8 cellular contexts compared by ENCODE assay signal in the genomic region with DNA sequence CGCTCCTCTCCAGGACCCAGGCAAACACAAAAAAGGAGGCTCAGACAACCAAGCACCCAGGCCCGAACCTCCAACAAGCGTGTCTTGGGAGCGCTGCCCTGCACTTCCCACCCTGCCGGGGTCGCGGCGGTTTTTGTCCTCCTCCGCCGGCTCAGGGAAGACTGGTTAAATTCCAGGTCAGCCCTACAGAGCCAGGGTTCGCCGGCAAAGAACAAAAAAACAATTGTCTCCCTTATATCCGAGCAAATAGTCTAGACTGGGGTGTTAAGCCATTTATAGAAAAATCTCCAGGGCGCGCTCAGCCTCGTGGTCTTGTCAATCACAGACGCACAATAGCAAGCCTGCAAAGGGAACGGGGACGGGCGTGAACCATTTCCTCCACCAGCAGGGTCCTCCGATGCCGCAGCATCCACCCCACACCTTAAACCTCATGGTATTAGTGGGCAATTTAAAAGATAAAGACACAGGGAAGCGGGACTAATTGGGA. TPM values are rescaled to one million over a fixed set of nuclear protein-coding genes. Genes with fewer than 3 reads are reported as not detected.
DNase-seq lines count a peak whose midpoint lies in the region; ATAC-seq and TF ChIP-seq lines count a peak whose summit lies in the region.

No MANE protein-coding gene starts in this region.

- peak overlapping the region; percentile 78 for H3K4me2 ChIP-seq in GM23338

- peak overlapping the region; percentile 71 for H3K27ac Mint-ChIP-seq in GM23338

- ATAC-seq in GM23338 (peak; percentile 59), HG03442 (IDR thresholded peaks at IDR 0.05; ENCODE audit: unreplicated experiment) (no peak), GM21528 (IDR thresholded peaks at IDR 0.05; ENCODE audit: low FRiP score, unreplicated experiment) (no peak)

- H3F3A ChIP-seq in GM23338 (replicated peaks; ENCODE audit: low read depth): peaks cover 11% of the 10 kb centered on the region; the same call in 1 of the 2 replicates

- peaks cover 17% of the 10 kb centered on the region for H4K20me1 ChIP-seq in GM23338 (replicated peaks; ENCODE audit: insufficient read depth)

- H3K9ac ChIP-seq in iPS-20b (ENCODE audit: low read depth, low read length): peak overlapping the region; percentile 73; the same call in 1 of the 2 replicates
- peak overlapping the region in 2 of 3 donors; percentile 43 to 57 for H3K9ac ChIP-seq in skeletal muscle tissue (ENCODE audit: low read depth in 1 of 3, low read length in 3 of 3)

- peak overlapping the region; percentile 53 for H2AFZ ChIP-seq in GM23338

- peaks cover 43% of the 10 kb centered on the region for H3K4me1 ChIP-seq in GM23338 (ENCODE audit: insufficient read depth)
- peaks cover 34% of the 10 kb centered on the region for H3K4me1 ChIP-seq in iPS-20b (ENCODE audit: insufficient read depth, low read length)
- H3K4me1 ChIP-seq in skeletal muscle tissue (ENCODE audit: control insufficient read depth in 3 of 3, insufficient read depth in 3 of 3, low read length in 3 of 3): peaks cover 0 to 14% (median 6%) of the 10 kb centered on the region in 3 donors

- H3K27ac ChIP-seq in GM23338 (ENCODE audit: low read depth) (peak overlapping the region; percentile 26; the same call in 1 of the 2 replicates), angular gyrus (ENCODE audit: low read depth, low read length) (peak overlapping the region; percentile 82), iPS-20b (ENCODE audit: low read length) (no peak overlapping the region), skeletal muscle tissue (ENCODE audit: low read depth, low read length) (peak overlapping the region; percentile 11)

- H3K27me3 ChIP-seq in GM23338 (ENCODE audit: insufficient read depth) (peaks cover 11% of the 10 kb centered on the region; the same call in 1 of the 2 replicates), iPS-20b (ENCODE audit: insufficient read depth, low read length) (peaks cover 11% of the 10 kb centered on the region), skeletal muscle tissue (ENCODE audit: control insufficient read depth in 3 of 3, insufficient read depth in 3 of 3, low read length in 3 of 3) (peaks cover 9 to 15% (median 10%) of the 10 kb centered on the region in 3 donors)

- no peak overlapping the region; the same call in 2 of the 3 replicates for H3K4me3 Mint-ChIP-seq in GM23338

- H3K4me3 ChIP-seq in GM23338: peak overlapping the region; percentile 84
- peak overlapping the region; percentile 78 for H3K4me3 ChIP-seq in iPS-20b (ENCODE audit: low read length)
- peak overlapping the region in 2 of 3 donors; percentile 61 to 63 for H3K4me3 ChIP-seq in skeletal muscle tissue (ENCODE audit: low read length in 3 of 3)

- H3K9me3 ChIP-seq in iPS-20b (ENCODE audit: insufficient read depth, low read depth, low read length) (no peaks in the 10 kb centered on the region), skeletal muscle tissue (ENCODE audit: control insufficient read depth in 3 of 3, low read length in 3 of 3) (no peaks in the 10 kb centered on the region)

- peaks cover 22% of the 10 kb centered on the region for H3K4me1 Mint-ChIP-seq in GM23338

- H3K9me2 ChIP-seq in GM23338 (ENCODE audit: insufficient read depth): no peaks in the 10 kb centered on the region

- peaks cover 30% of the 10 kb centered on the region for H3K36me3 Mint-ChIP-seq in GM23338 (ENCODE audit: low read depth)

- peaks cover 16% of the 10 kb centered on the region for H3K27me3 Mint-ChIP-seq in GM23338 (ENCODE audit: insufficient read depth, low read depth, poor library complexity)

- no peaks in the 10 kb centered on the region for H3K36me3 ChIP-seq in GM23338 (ENCODE audit: insufficient read depth)
- H3K36me3 ChIP-seq in iPS-20b (ENCODE audit: insufficient read depth, low read depth, low read length): peaks cover 35% of the 10 kb centered on the region
- no peaks in the 10 kb centered on the region for H3K36me3 ChIP-seq in skeletal muscle tissue (ENCODE audit: control insufficient read depth in 3 of 3, insufficient read depth in 3 of 3, low read length in 3 of 3)

- DNase-seq in GM23338 (ENCODE audit: low spot score) (peak; percentile 81), NCI-H1417 treated with DMSO at 0.1 percent for 48 hours (lab: John Stamatoyannopoulos, UW) (no peak), GF-D8 (lab: John Stamatoyannopoulos, UW) (no peak)

- TF ChIP-seq CTCF in GM23338 (conservative IDR thresholded peaks at IDR 0.05; ENCODE audit: low read depth in 2 of 2): no peak

- no peaks in the 10 kb centered on the region for H3K9me3 Mint-ChIP-seq in GM23338

- peaks cover 87% of the 10 kb centered on the region for H3K79me2 ChIP-seq in GM23338 (replicated peaks; ENCODE audit: insufficient read depth)

TF ChIP-seq in GM23338, 12 proteins besides CTCF, POLR2A, EP300 and RAD21 (continues in another document):
- TF ChIP-seq POLR2AphosphoS5 (IDR thresholded peaks at IDR 0.05; ENCODE audit: low read depth): no peak
- TF ChIP-seq CREB1 (CRISPR knock-in tag; IDR thresholded peaks at IDR 0.05; ENCODE audit: low read depth): no peak
- TF ChIP-seq, protein P1, sequence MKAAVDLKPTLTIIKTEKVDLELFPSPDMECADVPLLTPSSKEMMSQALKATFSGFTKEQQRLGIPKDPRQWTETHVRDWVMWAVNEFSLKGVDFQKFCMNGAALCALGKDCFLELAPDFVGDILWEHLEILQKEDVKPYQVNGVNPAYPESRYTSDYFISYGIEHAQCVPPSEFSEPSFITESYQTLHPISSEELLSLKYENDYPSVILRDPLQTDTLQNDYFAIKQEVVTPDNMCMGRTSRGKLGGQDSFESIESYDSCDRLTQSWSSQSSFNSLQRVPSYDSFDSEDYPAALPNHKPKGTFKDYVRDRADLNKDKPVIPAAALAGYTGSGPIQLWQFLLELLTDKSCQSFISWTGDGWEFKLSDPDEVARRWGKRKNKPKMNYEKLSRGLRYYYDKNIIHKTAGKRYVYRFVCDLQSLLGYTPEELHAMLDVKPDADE (IDR thresholded peaks at IDR 0.05): no peak
- no peak for TF ChIP-seq NANOG (IDR thresholded peaks at IDR 0.05; ENCODE audit: borderline replicate concordance)
- no peak for TF ChIP-seq EZH2phosphoT487 (IDR thresholded peaks at IDR 0.05; ENCODE audit: unreplicated experiment)
- TF ChIP-seq ZNF114 (CRISPR knock-in tag; IDR thresholded peaks at IDR 0.05): no peak
- TF ChIP-seq JUNB (IDR thresholded peaks at IDR 0.05; ENCODE audit: unreplicated experiment): no peak
- TF ChIP-seq EZH2 (IDR thresholded peaks at IDR 0.05; ENCODE audit: low read depth, unreplicated experiment): no peak
- no peak for TF ChIP-seq ZNF331 (CRISPR knock-in tag; IDR thresholded peaks at IDR 0.05; ENCODE audit: low read depth)
- TF ChIP-seq STAT1 (IDR thresholded peaks at IDR 0.05; ENCODE audit: unreplicated experiment): no peak
- TF ChIP-seq, protein P2, sequence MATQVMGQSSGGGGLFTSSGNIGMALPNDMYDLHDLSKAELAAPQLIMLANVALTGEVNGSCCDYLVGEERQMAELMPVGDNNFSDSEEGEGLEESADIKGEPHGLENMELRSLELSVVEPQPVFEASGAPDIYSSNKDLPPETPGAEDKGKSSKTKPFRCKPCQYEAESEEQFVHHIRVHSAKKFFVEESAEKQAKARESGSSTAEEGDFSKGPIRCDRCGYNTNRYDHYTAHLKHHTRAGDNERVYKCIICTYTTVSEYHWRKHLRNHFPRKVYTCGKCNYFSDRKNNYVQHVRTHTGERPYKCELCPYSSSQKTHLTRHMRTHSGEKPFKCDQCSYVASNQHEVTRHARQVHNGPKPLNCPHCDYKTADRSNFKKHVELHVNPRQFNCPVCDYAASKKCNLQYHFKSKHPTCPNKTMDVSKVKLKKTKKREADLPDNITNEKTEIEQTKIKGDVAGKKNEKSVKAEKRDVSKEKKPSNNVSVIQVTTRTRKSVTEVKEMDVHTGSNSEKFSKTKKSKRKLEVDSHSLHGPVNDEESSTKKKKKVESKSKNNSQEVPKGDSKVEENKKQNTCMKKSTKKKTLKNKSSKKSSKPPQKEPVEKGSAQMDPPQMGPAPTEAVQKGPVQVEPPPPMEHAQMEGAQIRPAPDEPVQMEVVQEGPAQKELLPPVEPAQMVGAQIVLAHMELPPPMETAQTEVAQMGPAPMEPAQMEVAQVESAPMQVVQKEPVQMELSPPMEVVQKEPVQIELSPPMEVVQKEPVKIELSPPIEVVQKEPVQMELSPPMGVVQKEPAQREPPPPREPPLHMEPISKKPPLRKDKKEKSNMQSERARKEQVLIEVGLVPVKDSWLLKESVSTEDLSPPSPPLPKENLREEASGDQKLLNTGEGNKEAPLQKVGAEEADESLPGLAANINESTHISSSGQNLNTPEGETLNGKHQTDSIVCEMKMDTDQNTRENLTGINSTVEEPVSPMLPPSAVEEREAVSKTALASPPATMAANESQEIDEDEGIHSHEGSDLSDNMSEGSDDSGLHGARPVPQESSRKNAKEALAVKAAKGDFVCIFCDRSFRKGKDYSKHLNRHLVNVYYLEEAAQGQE (IDR thresholded peaks at IDR 0.05; ENCODE audit: unreplicated experiment): no peak

RNA-seq across cellular contexts. Expression of a gene that starts 46.9 kb away (rescaled TPM):
- total RNA-seq in GM23338 (2014; rRNA removed; shearing (Covaris generic)): 176 and 181 TPM in 2 replicates
- 47.3 and 53.6 TPM in 2 replicates for polyA plus RNA-seq in GM23338 (2016; fragmentation: Nextera tagmentation; extraction: Ambion mirVana)
- total RNA-seq in skeletal muscle tissue: 33.4 TPM
